In the genomic region with DNA sequence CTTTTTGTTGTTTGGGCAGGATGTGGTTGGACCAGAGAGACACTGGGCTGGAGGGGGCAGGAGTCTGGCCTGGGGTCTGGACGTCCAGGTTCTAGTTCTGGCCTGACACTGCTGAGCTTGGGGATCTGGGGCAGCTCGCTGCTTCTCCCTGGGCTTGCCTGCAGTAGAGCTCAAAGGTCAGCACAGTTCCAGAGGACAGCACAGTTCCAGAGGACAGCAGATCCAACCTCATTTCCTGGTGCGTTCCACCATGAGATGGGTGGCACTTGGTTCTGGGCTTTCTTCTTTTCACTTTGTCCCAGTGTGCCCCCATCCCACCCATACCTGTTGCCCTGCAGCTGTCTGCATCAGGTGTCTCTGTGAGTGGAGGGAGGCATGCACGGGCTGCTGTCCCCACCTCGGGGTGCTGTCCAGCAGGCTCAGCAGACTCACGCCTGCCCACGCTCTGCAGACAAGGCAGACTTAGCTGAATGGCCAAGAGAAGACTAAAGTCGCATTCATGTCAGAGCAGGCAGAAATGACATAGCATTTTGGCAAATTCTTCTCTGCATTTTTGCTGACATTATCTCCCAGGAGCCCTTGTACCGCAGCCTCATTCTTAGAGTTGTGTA, we compare ENCODE assay signal across 17 cellular contexts. TPM values are rescaled to one million over a fixed set of nuclear protein-coding genes. Genes with fewer than 3 reads are reported as not detected.
DNase-seq lines count a peak whose midpoint lies in the region; ATAC-seq, FAIRE-seq and TF ChIP-seq lines count a peak whose summit lies in the region.
"Had no signal": no experiment of that assay in that cellular context is flagged by ENCODE, and none has a peak within 500 bp of the region (broad histone marks: within the 10 kb centered on the region; RNA-seq: fewer than 3 reads in every experiment).

No MANE protein-coding gene starts in this region.

- ATAC-seq in Right ventricle myocardium superior (ENCODE audit: poor library complexity) (peak; percentile 58), esophagus mucosa (peak; percentile 43), HG03025 (IDR thresholded peaks at IDR 0.05; ENCODE audit: low FRiP score, unreplicated experiment) (no peak)

- no peak for FAIRE-seq in GM12891 (lab: Jason Lieb, UNC)
- FAIRE-seq: A204.1 had no signal

- H3K4me3 ChIP-seq in right atrium auricular region, result no peak overlapping the region
- H3K4me3 ChIP-seq: SJCRH30 had no signal

- H3K27ac ChIP-seq in right atrium auricular region, result no peak overlapping the region
- H3K27ac ChIP-seq: C4-2B, SJCRH30 had no signal

- intact Hi-C loops in Right ventricle myocardium superior (cut with DNase I), result no loop called here

- in situ Hi-C loops in GM13976 (cut with MboI; ENCODE audit: low sequenced_read_pairs, unreplicated experiment), result no loop called here

- no peaks in the 10 kb centered on the region for H3K4me1 ChIP-seq in right atrium auricular region
- H3K4me1 ChIP-seq: SJCRH30 had no signal

- H3K27me3 ChIP-seq in right atrium auricular region, result no peaks in the 10 kb centered on the region
- H3K27me3 ChIP-seq: SJCRH30 had no signal

- H3K36me3 ChIP-seq in right atrium auricular region, result no peaks in the 10 kb centered on the region
- H3K36me3 ChIP-seq: SJCRH30 had no signal

- TF ChIP-seq CTCF in right atrium auricular region (IDR thresholded peaks at IDR 0.05) (no peak), GM13976 (IDR thresholded peaks at IDR 0.05; ENCODE audit: borderline replicate concordance, control extremely low read depth, extremely low read depth, insufficient read depth, missing control alignments) (no peak)

- H3K9me3 ChIP-seq in right atrium auricular region, result no peaks in the 10 kb centered on the region
- H3K9me3 ChIP-seq: SJCRH30 had no signal

- TF ChIP-seq POLR2A in GM12891 (IDR thresholded peaks at IDR 0.05; ENCODE audit: low read depth, low read length), result no peak

- DNase-seq in Right ventricle myocardium superior (no peak), right atrium auricular region (ENCODE audit: low spot score) (no peak), left kidney (ENCODE audit: low read depth, low spot score) (peak; percentile 47), GM13976 (ENCODE audit: low spot score) (no peak), germinal center (ENCODE audit: low spot score) (no peak), GM12891 (ENCODE audit: insufficient read length, low spot score) (no peak)
- DNase-seq: DMS 273 treated with DMSO at 0.1 percent for 48 hours, HCEC 1CT, KG1, NCI-H2081, NCI-H774, RPMI8226, SJCRH30 had no signal

TF ChIP-seq in GM12891, 5 proteins besides CTCF, POLR2A, EP300 and RAD21:
- TF ChIP-seq PAX5 (IDR thresholded peaks at IDR 0.05; ENCODE audit: insufficient read depth, low read length, severe bottlenecking) (no peak), TAF1 (IDR thresholded peaks at IDR 0.05; ENCODE audit: low read depth, low read length) (no peak), POU2F2 (IDR thresholded peaks at IDR 0.05; ENCODE audit: low read depth, low read length) (no peak), SPI1 (IDR thresholded peaks at IDR 0.05; ENCODE audit: low read depth, low read length) (no peak), POLR2AphosphoS5 (IDR thresholded peaks at IDR 0.05; ENCODE audit: low read depth, low read length) (no peak)

RNA-seq across cellular contexts. Expression of a gene that starts 16.7 kb away (rescaled TPM):
- 35.5 TPM for total RNA-seq in Right ventricle myocardium superior
- 10 to 100 TPM; 10.9 to 17.2 TPM for total RNA-seq in right atrium auricular region
- 7.0 TPM for total RNA-seq in esophagus mucosa
- not detected for polyA plus RNA-seq in GM12891 (2012; ENCODE audit: low read depth, missing spikeins)
